In the genomic region with DNA sequence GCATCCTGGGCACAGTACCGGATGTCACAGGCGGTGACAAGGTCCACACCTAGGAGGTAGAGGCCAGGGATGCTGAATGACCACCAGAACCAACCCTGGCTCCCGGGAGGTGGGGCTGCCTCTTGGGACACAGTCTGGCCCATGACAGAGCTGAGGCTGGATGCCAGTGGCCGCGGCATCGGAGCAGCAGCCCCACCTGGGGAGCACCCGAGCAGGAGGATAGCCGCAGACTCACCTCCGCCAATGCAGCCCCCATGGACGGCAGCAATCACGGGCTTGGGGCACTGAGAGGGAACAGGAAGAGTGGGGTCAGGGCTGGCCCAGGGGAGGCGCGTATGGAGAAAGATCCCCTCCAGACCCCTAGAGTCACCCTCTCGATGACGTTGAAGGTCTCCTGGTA, we compare ENCODE assay signal across 31 cellular contexts. TPM values are rescaled to one million over a fixed set of nuclear protein-coding genes. Genes with fewer than 3 reads are reported as not detected.
"Had no signal": no experiment of that assay in that cellular context is flagged by ENCODE, and none has a peak within 500 bp of the region (broad histone marks: within the 10 kb centered on the region; RNA-seq: fewer than 3 reads in every experiment).

No MANE protein-coding gene starts in this region.

- H3K27me3 ChIP-seq: adrenal gland, ascending aorta, brain microvascular endothelial cell, dorsolateral prefrontal cortex, uterus had no signal

- FAIRE-seq: colon, endothelial cell of umbilical vein, TTC549 had no signal

- H3K36me3 ChIP-seq: uterus had no signal

- H3K27ac ChIP-seq: adrenal gland, ascending aorta, brain microvascular endothelial cell, dorsolateral prefrontal cortex, parathyroid adenoma, uterus, WERI-Rb-1 had no signal

- H2AFZ ChIP-seq: parathyroid adenoma had no signal

- H3K9ac ChIP-seq: parathyroid adenoma had no signal

- ATAC-seq: activated CD8-positive, alpha-beta memory T cell treated with anti-CD3 and anti-CD28 coated beads, Interleukin-2, amount 10 ng/mL, durations not matched to agents 7 days and 5 days; activated CD8-positive, alpha-beta T cell treated with anti-CD3 and anti-CD28 coated beads for 36 hours; activated naive CD4-positive, alpha-beta T cell treated with anti-CD3 and anti-CD28 coated beads, Interleukin-2, amount 50 U/mL, for 72 hours; effector memory CD8-positive, alpha-beta T cell; left ventricle myocardium superior; right cardiac atrium; stimulated activated memory B cell treated with anti-CD40 and anti-IgM and Interleukin-4, amounts not matched to agents 10 μg/mL and 1 μg/mL and 100 μg/mL, for 72 hours; T-cell had no signal

- H3K4me3 ChIP-seq: adrenal gland, ascending aorta, dorsolateral prefrontal cortex, uterus had no signal

- H3K9me3 ChIP-seq: adrenal gland, ascending aorta, uterus had no signal

- DNase-seq: activated CD4-positive, alpha-beta T cell treated with anti-CD3 and anti-CD28 coated beads, Interleukin-2, amount 10 ng/mL, durations not matched to agents 7 days and 5 days; activated CD4-positive, CD25-positive, alpha-beta regulatory T cell treated with anti-CD3 and anti-CD28 coated beads, Interleukin-2, amount 50 U/mL, for 72 hours; activated CD8-positive, alpha-beta memory T cell treated with anti-CD3 and anti-CD28 coated beads, Interleukin-2, amount 10 ng/mL, durations not matched to agents 7 days and 5 days; activated CD8-positive, alpha-beta T cell treated with anti-CD3 and anti-CD28 coated beads for 36 hours; activated gamma-delta T cell; activated T-cell treated with anti-CD3 and anti-CD28 coated beads for 4 hours; adrenal gland; brain microvascular endothelial cell; dorsolateral prefrontal cortex; effector memory CD8-positive, alpha-beta T cell; foreskin melanocyte; hippocampal formation; left ventricle myocardium superior; midbrain; right cardiac atrium; stimulated activated CD4-positive, alpha-beta T cell treated with anti-CD3 and anti-CD28 coated beads, Interleukin-12 subunit alpha, Interleukin-12 subunit beta, amount 100 ng/mL, for 4 hours; stimulated activated CD4-positive, alpha-beta T cell treated with anti-CD3 and anti-CD28 coated beads, Interleukin-1b, Interleukin-23, amount 100 ng/mL, for 48 hours; T-cell; trophoblast cell; uterus; WERI-Rb-1 had no signal

- H3K79me2 ChIP-seq: parathyroid adenoma had no signal

- H3K4me1 ChIP-seq: ascending aorta, parathyroid adenoma, uterus had no signal

RNA-seq across cellular contexts. Expression of gene LGALS4, which starts 4.3 kb away (rescaled TPM):
- total RNA-seq: ascending aorta, endothelial cell of umbilical vein, pulmonary artery endothelial cell, temporal lobe had no signal

RNA-seq across cellular contexts. Expression of gene LGALS7B, which starts 28.1 kb away (rescaled TPM):
- total RNA-seq: activated CD4-positive, alpha-beta T cell treated with anti-CD3 and anti-CD28 coated beads, Interleukin-2, amount 10 ng/mL, durations not matched to agents 7 days and 5 days; activated CD8-positive, alpha-beta memory T cell treated with anti-CD3 and anti-CD28 coated beads, Interleukin-2, amount 10 ng/mL, durations not matched to agents 7 days and 5 days; activated CD8-positive, alpha-beta T cell treated with anti-CD3 and anti-CD28 coated beads for 36 hours; activated naive CD4-positive, alpha-beta T cell treated with anti-CD3 and anti-CD28 coated beads, Interleukin-2, amount 50 U/mL, for 72 hours; activated T-helper 1 cell treated with anti-CD3 and anti-CD28 coated beads, Interleukin-12 subunit alpha, Interleukin-12 subunit beta, Interleukin-2, Interleukin-4 antibody, amounts not matched to agents 30 ng/mL and 10 ng/mL and 1 ng/mL, durations not matched to agents 14 hours and 24 hours and 36 hours; adrenal gland; ascending aorta; dorsolateral prefrontal cortex; endothelial cell of umbilical vein; left ventricle myocardium superior; pulmonary artery endothelial cell; right cardiac atrium; T-cell had no signal
- polyA plus RNA-seq: endothelial cell of umbilical vein had no signal

RNA-seq across cellular contexts. Expression of gene LGALS7, which starts 43.8 kb away (rescaled TPM):
- total RNA-seq: activated CD4-positive, alpha-beta T cell treated with anti-CD3 and anti-CD28 coated beads, Interleukin-2, amount 10 ng/mL, durations not matched to agents 7 days and 5 days; activated CD8-positive, alpha-beta memory T cell treated with anti-CD3 and anti-CD28 coated beads, Interleukin-2, amount 10 ng/mL, durations not matched to agents 7 days and 5 days; activated CD8-positive, alpha-beta T cell treated with anti-CD3 and anti-CD28 coated beads for 36 hours; activated naive CD4-positive, alpha-beta T cell treated with anti-CD3 and anti-CD28 coated beads, Interleukin-2, amount 50 U/mL, for 72 hours; activated T-helper 1 cell treated with anti-CD3 and anti-CD28 coated beads, Interleukin-12 subunit alpha, Interleukin-12 subunit beta, Interleukin-2, Interleukin-4 antibody, amounts not matched to agents 30 ng/mL and 10 ng/mL and 1 ng/mL, durations not matched to agents 14 hours and 24 hours and 36 hours; adrenal gland; ascending aorta; endothelial cell of umbilical vein; left ventricle myocardium superior; pulmonary artery endothelial cell; T-cell had no signal
- polyA plus RNA-seq: adrenal gland, endothelial cell of umbilical vein, right cardiac atrium had no signal
